8 cellular contexts compared by ENCODE assay signal in genomic region chr7:99551329-99551728, GRCh38. TPM values are rescaled to one million over a fixed set of nuclear protein-coding genes. Genes with fewer than 3 reads are reported as not detected.
DNase-seq lines count a peak whose midpoint lies in the region; ATAC-seq, FAIRE-seq and TF ChIP-seq lines count a peak whose summit lies in the region.

No MANE protein-coding gene starts in this region.

- intact Hi-C loops in mammary epithelial cell (cut with micrococcal nuclease) (no loop called here), lower lobe of right lung (cut with DNase I) (no loop called here), uterus (cut with DNase I; ENCODE audit: low total_unique reads) (loop anchor here (5.0 kb wide), 1 partner anchor 49 kb away; the partner anchor contains the start of genes ZKSCAN5 and ZNF394)

- H2AFZ ChIP-seq in mammary epithelial cell (ENCODE audit: low read depth, low read length) = peak overlapping the region; percentile 99

- CTCF ChIA-PET in A549 (lab: Yijun Ruan, JAX) (interaction anchor here (1.1 to 1.2 kb wide), 2 partner anchors 11 to 65 kb away, joined by 3 read pairs; partner anchors contain the start of gene ZSCAN25), mammary epithelial cell (lab: Charles Lee; ENCODE audit: low non-redundant PET) (no interaction called here), HEK293T (lab: Yijun Ruan, JAX) (no interaction called here)

- TF ChIP-seq RAD21 in A549 (conservative IDR thresholded peaks at IDR 0.05 in 1 of 2, IDR thresholded peaks at IDR 0.05 in 1 of 2) = no peak

- no peaks in the 10 kb centered on the region for H4K20me1 ChIP-seq in mammary epithelial cell (ENCODE audit: insufficient read depth, low read length)

- DNase-seq in A549 (ENCODE audit: low read depth in 1 of 2, low spot score in 1 of 2) (peak in 1 of 2 experiments; percentile 26), mammary epithelial cell (no peak), lower lobe of right lung (no peak), uterus (no peak), LoVo (ENCODE audit: low spot score) (no peak), NCI-H1105 (lab: John Stamatoyannopoulos, UW) (no peak), HEK293T (ENCODE audit: extremely low spot score) (no peak)

- BruUV-seq in mammary epithelial cell (replicated peaks; lab: Mats Ljungman, UMichigan) = no TSS peak

- POLR2A ChIA-PET in A549 (lab: Yijun Ruan, JAX) = interaction anchor here (1.2 kb wide), 3 partner anchors 47 to 78 kb away, joined by 3 to 17 read pairs (median 17); partner anchors contain the start of genes ZKSCAN5 and ZNF394
- POLR2A ChIA-PET in HEK293T (lab: Yijun Ruan, JAX) = interaction anchor here (1.0 to 1.2 kb wide), 6 partner anchors 14 to 65 kb away, joined by 3 to 12 read pairs (median 4); partner anchors contain the start of genes ZKSCAN5, ZNF394 and ZSCAN25

- dilution Hi-C loops in mammary epithelial cell (cut with HindIII; ENCODE audit: low sequenced_read_pairs) = no loop called here

- H3K27me3 ChIP-seq in mammary epithelial cell (ENCODE audit: insufficient read depth, low read length) (no peaks in the 10 kb centered on the region), lower lobe of right lung (ENCODE audit: low read depth) (no peaks in the 10 kb centered on the region), uterus (no peaks in the 10 kb centered on the region)

- H3K4me1 ChIP-seq in A549 (no peaks in the 10 kb centered on the region), mammary epithelial cell (ENCODE audit: insufficient read depth, low read length) (peaks cover 3% of the 10 kb centered on the region), lower lobe of right lung (peaks cover 19% of the 10 kb centered on the region), uterus (peaks cover 0 to 8% of the 10 kb centered on the region in 2 donors)

- 15% methylated on average over 14 of the region's 15 CpGs for WGBS in A549 (ENCODE audit: missing lambda C conversion rate)
- WGBS in mammary epithelial cell (ENCODE audit: low coverage, missing lambda C conversion rate) = 8% methylated on average over 15 of the region's 15 CpGs

- H3K79me2 ChIP-seq in mammary epithelial cell (ENCODE audit: insufficient read depth, low read length) = peaks cover 19% of the 10 kb centered on the region

- in situ Hi-C loops in mammary epithelial cell (cut with MboI; ENCODE audit: low sequenced_read_pairs in 2 of 2) = no loop called here

- H3K27ac ChIP-seq in A549 = peak overlapping the region; percentile 74 to 94
- peak overlapping the region; percentile 80 for H3K27ac ChIP-seq in mammary epithelial cell (ENCODE audit: insufficient read depth, low read depth, low read length)
- peak overlapping the region; percentile 85 for H3K27ac ChIP-seq in lower lobe of right lung
- peak overlapping the region; percentile 82 to 87 for H3K27ac ChIP-seq in uterus

- peak overlapping the region; percentile 83 for H3K4me3 ChIP-seq in A549
- H3K4me3 ChIP-seq in mammary epithelial cell (replicated peaks in 1 of 3; ENCODE audit: insufficient read depth in 1 of 3, low read depth in 2 of 3, low read length in 3 of 3) = peak overlapping the region; percentile 82 to 99 (median 96)
- H3K4me3 ChIP-seq in lower lobe of right lung = peak overlapping the region; percentile 76
- peak overlapping the region; percentile 86 to 92 for H3K4me3 ChIP-seq in uterus

- H3K4me2 ChIP-seq in A549 (peak overlapping the region; percentile 70), mammary epithelial cell (ENCODE audit: insufficient read depth, low read depth, low read length) (peak overlapping the region; percentile 74)

- no peak for FAIRE-seq in A549 (lab: Jason Lieb, UNC)

- H3K9me3 ChIP-seq in A549 (peaks cover 31% of the 10 kb centered on the region), mammary epithelial cell (replicated peaks; ENCODE audit: insufficient read depth, low read length) (no peaks in the 10 kb centered on the region), lower lobe of right lung (no peaks in the 10 kb centered on the region), uterus (peaks cover 0 to 5% of the 10 kb centered on the region in 2 donors)

- TF ChIP-seq CTCF in A549 (IDR thresholded peaks at IDR 0.05) (no peak), mammary epithelial cell (conservative IDR thresholded peaks at IDR 0.05 in 1 of 2, IDR thresholded peaks at IDR 0.05 in 1 of 2; ENCODE audit: extremely low read depth in 1 of 2, insufficient read depth in 1 of 2, low read depth in 1 of 2, low read length in 2 of 2) (no peak), lower lobe of right lung (IDR thresholded peaks at IDR 0.05) (no peak), uterus (IDR thresholded peaks at IDR 0.05) (no peak)

- peak overlapping the region; percentile 84 for H3K9ac ChIP-seq in mammary epithelial cell (ENCODE audit: insufficient read depth, low read length)

- peaks cover 8% of the 10 kb centered on the region for H3K36me3 ChIP-seq in mammary epithelial cell (ENCODE audit: insufficient read depth, low read length)
- H3K36me3 ChIP-seq in lower lobe of right lung = peaks cover 27% of the 10 kb centered on the region
- no peaks in the 10 kb centered on the region for H3K36me3 ChIP-seq in uterus

- TF ChIP-seq POLR2A in A549 (IDR thresholded peaks at IDR 0.05; ENCODE audit: low read length) = no peak
- TF ChIP-seq POLR2A in uterus (IDR thresholded peaks at IDR 0.05) = no peak

- TF ChIP-seq EP300 in A549 (IDR thresholded peaks at IDR 0.05) = no peak

- peak; percentile 41 to 62; a peak in 5 of 6 replicates for ATAC-seq in A549
- peak; percentile 14 for ATAC-seq in HG02973 (IDR thresholded peaks at IDR 0.05; ENCODE audit: unreplicated experiment)
- ATAC-seq in lower lobe of right lung = peak; percentile 35 to 46

TF ChIP-seq in A549, 52 proteins besides CTCF, POLR2A, EP300 and RAD21 (continues in another document):
- TF ChIP-seq NR3C1 (IDR thresholded peaks at IDR 0.05) (no peak), POLR2AphosphoS2 (conservative IDR thresholded peaks at IDR 0.05; ENCODE audit: low read length) (no peak)

TF ChIP-seq in HEK293T, 16 proteins besides CTCF, POLR2A, EP300 and RAD21 (continues in another document):
- TF ChIP-seq ZNF384 (IDR thresholded peaks at IDR 0.05) (no peak), FOXM1 (IDR thresholded peaks at IDR 0.05; ENCODE audit: borderline replicate concordance) (no peak), FOXA1 (IDR thresholded peaks at IDR 0.05) (no peak), NFRKB (IDR thresholded peaks at IDR 0.05) (no peak), SP1 (IDR thresholded peaks at IDR 0.05) (no peak), BHLHE40 (IDR thresholded peaks at IDR 0.05; ENCODE audit: borderline replicate concordance) (no peak), HDGF (IDR thresholded peaks at IDR 0.05; ENCODE audit: borderline replicate concordance) (no peak), CTBP1 (IDR thresholded peaks at IDR 0.05; ENCODE audit: borderline replicate concordance) (no peak), ELF4 (IDR thresholded peaks at IDR 0.05) (no peak)

RNA-seq across cellular contexts. Expression of gene FAM200A, which starts 0.6 kb away (rescaled TPM):
- 7.5 and 9.8 TPM in 2 replicates for polyA plus RNA-seq in A549 (2011; rRNA removed)
- 2.5 and 2.6 TPM in 2 replicates for polyA plus RNA-seq in A549 (2012; cell fraction: cytosol; rRNA removed)
- 0.93 and 1.0 TPM in 2 replicates for polyA plus RNA-seq in A549 (2012; cell fraction: nucleus; rRNA removed)
- polyA plus RNA-seq in A549 (2017; fragmentation: RNase III; extraction: RNeasy Plus Mini Kit Qiagen cat#74134 plus additional on column Dnase treatment) = 5.3 to 6.1 TPM (median 5.9 TPM) in 3 replicates
- polyA minus RNA-seq in A549 (2011; rRNA and poly(A)+ RNA removed) = 2.9 and 3.0 TPM in 2 replicates
- 1 to 10 TPM; 4.6 to 7.8 TPM for total RNA-seq in mammary epithelial cell
- polyA plus RNA-seq in mammary epithelial cell = 4.7 TPM
- 1.2 TPM for polyA minus RNA-seq in mammary epithelial cell
- total RNA-seq in lower lobe of right lung = 6.7 TPM
- 10 to 100 TPM in 1 of 4 donors, 1 to 10 TPM in 3; 1.3 to 22.6 (median 5.1) TPM for total RNA-seq in uterus

RNA-seq across cellular contexts. Expression of gene ZNF655, which starts 7.1 kb away (rescaled TPM):
- 78.4 and 85.1 TPM in 2 replicates for polyA plus RNA-seq in A549 (2011; rRNA removed)
- polyA plus RNA-seq in A549 (2012; cell fraction: cytosol; rRNA removed) = 54.4 and 57.0 TPM in 2 replicates
- 101 and 109 TPM in 2 replicates for polyA plus RNA-seq in A549 (2012; cell fraction: nucleus; rRNA removed)
- 56.1 to 67.8 TPM (median 56.5 TPM) in 3 replicates for polyA plus RNA-seq in A549 (2017; fragmentation: RNase III; extraction: RNeasy Plus Mini Kit Qiagen cat#74134 plus additional on column Dnase treatment)
- polyA minus RNA-seq in A549 (2011; rRNA and poly(A)+ RNA removed) = 61.0 and 62.3 TPM in 2 replicates
- total RNA-seq in mammary epithelial cell = 10 to 100 TPM; 64.5 to 66.0 TPM
- 39.6 TPM for polyA plus RNA-seq in mammary epithelial cell
- 54.6 TPM for polyA minus RNA-seq in mammary epithelial cell
- total RNA-seq in lower lobe of right lung = 71.6 TPM
- total RNA-seq in uterus = 100 to 1,000 TPM in 2 of 4 donors, 10 to 100 TPM in 2; 37.1 to 142 (median 99.9) TPM

RNA-seq across cellular contexts. Expression of gene TMEM225B, which starts 46.7 kb away (rescaled TPM):
- polyA plus RNA-seq in A549 (2011; rRNA removed) (5.4 and 7.7 TPM in 2 replicates), A549 (2017; fragmentation: RNase III; extraction: RNeasy Plus Mini Kit Qiagen cat#74134 plus additional on column Dnase treatment) (0.59 to 0.70 TPM (median 0.59 TPM) in 3 replicates), mammary epithelial cell (not detected)
- polyA plus RNA-seq in A549 (2012; cell fraction: cytosol; rRNA removed) = 0.86 and 0.96 TPM in 2 replicates
- polyA plus RNA-seq in A549 (2012; cell fraction: nucleus; rRNA removed) = 2.2 and 3.5 TPM in 2 replicates
- 6.9 and 7.6 TPM in 2 replicates for polyA minus RNA-seq in A549 (2011; rRNA and poly(A)+ RNA removed)
- total RNA-seq in mammary epithelial cell (not detected), lower lobe of right lung (0.30 TPM), uterus (1 to 10 TPM in 1 of 4 donors, under 1 TPM in 3; 0.29 to 2.2 (median 0.66) TPM)
- polyA minus RNA-seq in mammary epithelial cell = not detected

RNA-seq across cellular contexts. Expression of gene ZKSCAN5, which starts 46.9 kb away (rescaled TPM):
- polyA plus RNA-seq in A549 (2011; rRNA removed) (14.1 and 15.7 TPM in 2 replicates), A549 (2017; fragmentation: RNase III; extraction: RNeasy Plus Mini Kit Qiagen cat#74134 plus additional on column Dnase treatment) (7.2 to 8.3 TPM (median 8.2 TPM) in 3 replicates), mammary epithelial cell (7.1 TPM)
- 3.4 and 3.6 TPM in 2 replicates for polyA plus RNA-seq in A549 (2012; cell fraction: cytosol; rRNA removed)
- 2.7 and 3.2 TPM in 2 replicates for polyA plus RNA-seq in A549 (2012; cell fraction: nucleus; rRNA removed)
- 16.5 and 20.3 TPM in 2 replicates for polyA minus RNA-seq in A549 (2011; rRNA and poly(A)+ RNA removed)
- total RNA-seq in mammary epithelial cell (10 to 100 TPM; 11.7 to 11.9 TPM), lower lobe of right lung (6.2 TPM), uterus (10 to 100 TPM in 1 of 4 donors, 1 to 10 TPM in 3; 3.1 to 15.5 (median 9.2) TPM)
- 14.0 TPM for polyA minus RNA-seq in mammary epithelial cell

RNA-seq across cellular contexts. Expression of gene ZNF394, which starts 51.2 kb away (rescaled TPM):
- 12.8 and 13.9 TPM in 2 replicates for polyA plus RNA-seq in A549 (2011; rRNA removed)
- polyA plus RNA-seq in A549 (2012; cell fraction: cytosol; rRNA removed) = 12.0 and 13.6 TPM in 2 replicates
- 11.2 and 13.1 TPM in 2 replicates for polyA plus RNA-seq in A549 (2012; cell fraction: nucleus; rRNA removed)
- polyA plus RNA-seq in A549 (2017; fragmentation: RNase III; extraction: RNeasy Plus Mini Kit Qiagen cat#74134 plus additional on column Dnase treatment) = 12.2 to 14.9 TPM (median 13.6 TPM) in 3 replicates
- 16.9 and 20.7 TPM in 2 replicates for polyA minus RNA-seq in A549 (2011; rRNA and poly(A)+ RNA removed)
- total RNA-seq in mammary epithelial cell = 10 to 100 TPM; 17.2 to 19.2 TPM
- polyA plus RNA-seq in mammary epithelial cell = 10.1 TPM
- 14.4 TPM for polyA minus RNA-seq in mammary epithelial cell
- 32.9 TPM for total RNA-seq in lower lobe of right lung
- total RNA-seq in uterus = 10 to 100 TPM; 22.8 to 55.0 (median 43.3) TPM
